20 cellular contexts compared by ENCODE assay signal in the genomic region with DNA sequence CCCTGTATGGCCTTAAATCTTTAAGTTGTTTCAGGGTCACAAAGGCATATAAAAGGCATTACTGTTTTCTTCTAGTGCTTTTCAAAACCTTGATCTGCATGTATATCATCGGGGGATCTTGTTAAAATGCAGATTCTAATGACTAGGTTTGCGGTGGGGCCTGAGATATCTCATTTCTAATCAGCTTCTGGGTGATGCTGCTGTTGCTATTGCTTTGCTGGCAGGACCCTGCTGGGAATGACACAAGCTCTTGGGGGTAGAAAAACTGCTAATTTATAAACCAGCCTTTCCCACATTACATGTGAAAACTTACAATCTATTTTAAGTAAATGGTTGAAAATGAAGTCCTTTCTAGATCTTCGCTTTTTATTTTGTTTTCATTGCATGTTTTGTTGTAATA.
DNase-seq lines count a peak whose midpoint lies in the region; TF ChIP-seq lines count a peak whose summit lies in the region.
"Had no signal": no experiment of that assay in that cellular context is flagged by ENCODE, and none has a peak within 500 bp of the region (broad histone marks: within the 10 kb centered on the region; RNA-seq: fewer than 3 reads in every experiment).

No MANE protein-coding gene starts in this region.

- no peak overlapping the region for H3K4me2 ChIP-seq in mesendoderm (ENCODE audit: low read length)
- peak overlapping the region; percentile 43 for H3K4me2 ChIP-seq in neuronal stem cell (ENCODE audit: insufficient read depth, low read length, poor library complexity, severe bottlenecking)
- H3K4me2 ChIP-seq: BLaER1 had no signal

- H3K23ac ChIP-seq in mesendoderm (ENCODE audit: low read length) (no peak overlapping the region), neuronal stem cell (ENCODE audit: low read depth, low read length, poor library complexity) (no peak overlapping the region)

- H3K4ac ChIP-seq in mesendoderm (ENCODE audit: low read depth, low read length), result no peak overlapping the region
- H3K4ac ChIP-seq in neuronal stem cell (ENCODE audit: low read length), result no peak overlapping the region

- H2BK15ac ChIP-seq in mesendoderm (replicated peaks; ENCODE audit: low read depth), result no peak overlapping the region
- no peak overlapping the region for H2BK15ac ChIP-seq in neuronal stem cell (ENCODE audit: low read length)

- H3K79me1 ChIP-seq in mesendoderm (ENCODE audit: low read length), result no peaks in the 10 kb centered on the region
- peaks cover 2% of the 10 kb centered on the region for H3K79me1 ChIP-seq in neuronal stem cell (ENCODE audit: low read depth, low read length)

- no peaks in the 10 kb centered on the region for H3K36me3 ChIP-seq in mesendoderm (ENCODE audit: control insufficient read depth, insufficient read depth, low read length)
- H3K36me3 ChIP-seq in neuronal stem cell (replicated peaks in 1 of 2; ENCODE audit: control insufficient read depth in 2 of 2, insufficient read depth in 2 of 2, low read length in 2 of 2), result no peaks in the 10 kb centered on the region
- H3K36me3 ChIP-seq in Peyer's patch, result no peaks in the 10 kb centered on the region
- H3K36me3 ChIP-seq: BLaER1 had no signal

- DNase-seq in NCI-H69 (lab: John Stamatoyannopoulos, UW), result peak; percentile 64
- peak; percentile 92 for DNase-seq in mesendoderm
- no peak for DNase-seq in neuronal stem cell (ENCODE audit: low spot score)
- DNase-seq in stimulated activated CD4-positive, alpha-beta T cell treated with anti-CD3 and anti-CD28 coated beads, Interleukin-1b, Interleukin-23, amount 100 ng/mL, for 48 hours, result no peak
- no peak for DNase-seq in Peyer's patch
- no peak for DNase-seq in epidermal melanocyte (ENCODE audit: insufficient read length, low spot score)
- DNase-seq: CD4-positive, CD25-positive, alpha-beta regulatory T cell; DMS153; DND-41; GM23248; H9; KBM-7; MV-4-11; NCI-H1105; NCI-H146; NCI-H2029; NCI-H526 treated with DMSO at 0.1 percent for 48 hours; SHP77 treated with DMSO at 0.1 percent for 48 hours had no signal

- peak overlapping the region; percentile 32 for H2AFZ ChIP-seq in neuronal stem cell (ENCODE audit: low read length)
- H2AFZ ChIP-seq: GM23248 had no signal

- H3K14ac ChIP-seq in neuronal stem cell (ENCODE audit: low read length), result no peak overlapping the region

- H2BK120ac ChIP-seq in mesendoderm (ENCODE audit: low read depth, low read length) (no peak overlapping the region), neuronal stem cell (ENCODE audit: low read depth, low read length) (no peak overlapping the region)

- H3K27ac ChIP-seq in 22Rv1, result peak overlapping the region; percentile 65; the same call in 1 of the 2 replicates
- H3K27ac ChIP-seq in mesendoderm (ENCODE audit: low read depth, low read length), result no peak overlapping the region
- H3K27ac ChIP-seq in neuronal stem cell (replicated peaks; ENCODE audit: low read length), result peak overlapping the region; percentile 66
- H3K27ac ChIP-seq in Peyer's patch, result no peak overlapping the region
- H3K27ac ChIP-seq: BLaER1, GM23248 had no signal

- H2BK5ac ChIP-seq in mesendoderm (ENCODE audit: low read length) (no peak overlapping the region), neuronal stem cell (ENCODE audit: low read length) (no peak overlapping the region)

- H2AK5ac ChIP-seq in mesendoderm (ENCODE audit: low read length), result no peak overlapping the region
- H2AK5ac ChIP-seq in neuronal stem cell (ENCODE audit: low read depth, low read length), result no peak overlapping the region

- H3K9ac ChIP-seq in mesendoderm (ENCODE audit: low read length), result no peak overlapping the region
- H3K9ac ChIP-seq in neuronal stem cell (ENCODE audit: low read depth, low read length, poor library complexity), result no peak overlapping the region
- H3K9ac ChIP-seq: BLaER1, GM23248 had no signal

- H4K91ac ChIP-seq in neuronal stem cell (ENCODE audit: low read depth, low read length, poor library complexity), result no peak overlapping the region

- peak overlapping the region; percentile 84 for H3K18ac ChIP-seq in mesendoderm (ENCODE audit: low read length)
- H3K18ac ChIP-seq in neuronal stem cell (ENCODE audit: low read length), result no peak overlapping the region

- H3K9me3 ChIP-seq in neuronal stem cell (replicated peaks in 1 of 2; ENCODE audit: control insufficient read depth in 2 of 2, insufficient read depth in 1 of 2, low read depth in 1 of 2, low read length in 2 of 2), result no peaks in the 10 kb centered on the region
- no peaks in the 10 kb centered on the region for H3K9me3 ChIP-seq in Peyer's patch

- H4K8ac ChIP-seq in mesendoderm (ENCODE audit: low read depth, low read length), result no peak overlapping the region
- H4K8ac ChIP-seq in neuronal stem cell (ENCODE audit: low read depth, low read length), result no peak overlapping the region

- no peaks in the 10 kb centered on the region for H3K27me3 ChIP-seq in mesendoderm (ENCODE audit: insufficient read depth, low read length, poor library complexity)
- H3K27me3 ChIP-seq in neuronal stem cell (ENCODE audit: control insufficient read depth in 3 of 3, insufficient read depth in 3 of 3, low read depth in 1 of 3, low read length in 3 of 3), result no peaks in the 10 kb centered on the region
- no peaks in the 10 kb centered on the region for H3K27me3 ChIP-seq in Peyer's patch
- H3K27me3 ChIP-seq: BLaER1 had no signal

- WGBS in mesendoderm (ENCODE audit: extremely low coverage, insufficient coverage, low lambda C conversion rate), result no CpG with 5 or more reads among the region's 3 CpGs
- WGBS in neuronal stem cell (ENCODE audit: extremely low coverage in 2 of 2, insufficient read length in 2 of 2, insufficient replicate concordance in 1 of 2), 2 donors, result no CpG with 5 or more reads among the region's 3 CpGs

- no peak overlapping the region for H2BK12ac ChIP-seq in neuronal stem cell (ENCODE audit: low read length)

- H3K56ac ChIP-seq in mesendoderm (ENCODE audit: low read length), result no peak overlapping the region

- H3K79me2 ChIP-seq in mesendoderm (ENCODE audit: control insufficient read depth, insufficient read depth, low read length), result no peaks in the 10 kb centered on the region

- H3K4me3 ChIP-seq in mesendoderm (ENCODE audit: low read length) (no peak overlapping the region), neuronal stem cell (ENCODE audit: low read length in 2 of 2) (no peak overlapping the region), Peyer's patch (no peak overlapping the region)
- H3K4me3 ChIP-seq: BLaER1, GM23248 had no signal

- H3K4me1 ChIP-seq in mesendoderm (ENCODE audit: control insufficient read depth, low read depth, low read length) (peaks cover 5% of the 10 kb centered on the region), neuronal stem cell (ENCODE audit: control insufficient read depth in 2 of 2, insufficient read depth in 1 of 2, low read depth in 1 of 2, low read length in 2 of 2) (peaks cover 8 to 16% of the 10 kb centered on the region in 2 donors), Peyer's patch (no peaks in the 10 kb centered on the region)

- TF ChIP-seq CTCF in 22Rv1 (IDR thresholded peaks at IDR 0.05) (no peak), Peyer's patch (IDR thresholded peaks at IDR 0.05) (no peak)

- TF ChIP-seq POLR2A in Peyer's patch (IDR thresholded peaks at IDR 0.05), result no peak

- no peak overlapping the region for H4K5ac ChIP-seq in mesendoderm (ENCODE audit: low read length)

Comparison
In these comparisons a context has a peak if more than half of its experiments do, and no peak if none do; other contexts are left out.
1. H3K27ac ChIP-seq: peak in 22Rv1 (single experiment) and neuronal stem cell (single experiment); none in mesendoderm (single experiment) and Peyer's patch (0 of 4).
2. DNase-seq: peak in NCI-H69 (single experiment) and mesendoderm (single experiment); none in neuronal stem cell (single experiment), stimulated activated CD4-positive, alpha-beta T cell treated with anti-CD3 and anti-CD28 coated beads, Interleukin-1b, Interleukin-23, amount 100 ng/mL, for 48 hours (single experiment), Peyer's patch (0 of 3) and epidermal melanocyte (single experiment).